In the genomic region with DNA sequence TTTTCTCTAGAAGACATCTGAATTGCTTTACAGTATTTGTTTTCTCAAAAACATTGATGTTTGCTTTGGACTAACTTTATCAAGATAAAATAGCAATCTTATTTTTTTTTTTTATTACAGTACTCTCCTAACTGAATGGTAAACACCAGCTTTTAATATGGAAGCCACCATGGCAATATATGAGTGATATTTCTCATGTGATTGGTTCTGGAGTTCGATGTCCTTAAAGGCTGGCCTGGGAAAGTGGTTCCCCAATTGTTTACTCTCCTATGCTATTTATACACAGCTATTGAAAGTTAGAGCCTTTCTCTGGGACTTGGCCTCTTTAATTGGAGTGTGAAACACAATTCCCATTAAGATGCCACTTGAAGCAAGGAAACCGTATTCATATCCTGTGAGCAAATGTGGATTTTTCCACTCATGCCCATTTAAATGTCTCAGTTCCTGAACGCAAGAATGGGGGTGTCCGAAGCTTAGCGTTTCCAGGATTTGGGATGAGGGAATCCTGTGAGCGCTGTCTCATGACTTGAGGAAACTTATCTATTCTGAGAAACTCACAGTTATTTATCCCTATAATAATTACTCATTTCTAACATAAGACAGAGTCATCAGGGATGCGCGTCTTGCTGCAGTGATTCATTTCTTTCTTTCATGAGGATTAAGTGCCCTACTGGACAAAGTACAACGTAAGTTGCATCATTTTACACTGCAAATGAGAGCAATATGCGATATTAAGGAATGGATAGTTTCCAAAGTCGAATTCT, we compare ENCODE assay signal across 15 cellular contexts.
DNase-seq lines count a peak whose midpoint lies in the region; ATAC-seq, FAIRE-seq and TF ChIP-seq lines count a peak whose summit lies in the region.
"Had no signal": no experiment of that assay in that cellular context is flagged by ENCODE, and none has a peak within 500 bp of the region (broad histone marks: within the 10 kb centered on the region; RNA-seq: fewer than 3 reads in every experiment).

No MANE protein-coding gene starts in this region.

- peak overlapping the region in 4 of 5 donors; percentile 19 to 52 (median 48) for H3K27ac ChIP-seq in stomach
- H3K27ac ChIP-seq: HL-60, left lung, sigmoid colon had no signal

- H3K4me1 ChIP-seq in stomach: no peaks in the 10 kb centered on the region
- H3K4me1 ChIP-seq: left lung, sigmoid colon had no signal

- no peak for TF ChIP-seq EP300 in stomach (IDR thresholded peaks at IDR 0.05)

- TF ChIP-seq POLR2A in stomach (IDR thresholded peaks at IDR 0.05): no peak
- no peak for TF ChIP-seq POLR2A in GM12891 (IDR thresholded peaks at IDR 0.05; ENCODE audit: low read depth, low read length)

- H3K9me3 ChIP-seq in stomach: no peaks in the 10 kb centered on the region
- H3K9me3 ChIP-seq: left lung, sigmoid colon had no signal

- no peak overlapping the region for H3K4me3 ChIP-seq in GM12865 (ENCODE audit: low read depth, low read length)
- H3K4me3 ChIP-seq in stomach: no peak overlapping the region
- H3K4me3 ChIP-seq: left lung, sigmoid colon had no signal

- intact Hi-C loops in stomach (cut with DNase I; ENCODE audit: low total_unique reads): no loop called here

- H3K27me3 ChIP-seq in stomach: no peaks in the 10 kb centered on the region
- H3K27me3 ChIP-seq: left lung, sigmoid colon had no signal

- DNase-seq in GM12865 (ENCODE audit: low read depth): peak; percentile 34
- peak; percentile 72 for DNase-seq in RPMI7951 (ENCODE audit: low read depth)
- DNase-seq in fibroblast of gingiva (ENCODE audit: low read depth): peak; percentile 87
- DNase-seq in stomach: no peak
- DNase-seq in kidney glomerular epithelial cell (lab: John Stamatoyannopoulos, UW): no peak
- DNase-seq in left lobe of liver (ENCODE audit: low spot score): no peak
- no peak for DNase-seq in GM12891 (ENCODE audit: insufficient read length, low spot score)
- DNase-seq: activated naive CD4-positive, alpha-beta T cell treated with anti-CD3 and anti-CD28 coated beads, Interleukin-2, amount 10 ng/mL, durations not matched to agents 7 days and 5 days; head of caudate nucleus; left lung; NCI-H345; sigmoid colon had no signal

- WGBS in stomach, 5 donors: 58 to 71% (median 66%) methylated on average over 11 of the region's 11 CpGs

- ATAC-seq in left lobe of liver: no peak
- ATAC-seq: left lung, Panc1 had no signal

- no peak for FAIRE-seq in GM12891 (lab: Jason Lieb, UNC)
- FAIRE-seq: colon had no signal

- TF ChIP-seq CTCF in GM12865 (IDR thresholded peaks at IDR 0.05; ENCODE audit: insufficient read depth, low read depth, low read length, missing control alignments): no peak
- no peak for TF ChIP-seq CTCF in stomach (IDR thresholded peaks at IDR 0.05)

- no peaks in the 10 kb centered on the region for H3K36me3 ChIP-seq in stomach
- H3K36me3 ChIP-seq: left lung, sigmoid colon had no signal

TF ChIP-seq in GM12891, 5 proteins besides CTCF, POLR2A, EP300 and RAD21:
- TF ChIP-seq TAF1 (IDR thresholded peaks at IDR 0.05; ENCODE audit: low read depth, low read length): no peak
- no peak for TF ChIP-seq PAX5 (IDR thresholded peaks at IDR 0.05; ENCODE audit: insufficient read depth, low read length, severe bottlenecking)
- no peak for TF ChIP-seq POU2F2 (IDR thresholded peaks at IDR 0.05; ENCODE audit: low read depth, low read length)
- no peak for TF ChIP-seq POLR2AphosphoS5 (IDR thresholded peaks at IDR 0.05; ENCODE audit: low read depth, low read length)
- TF ChIP-seq SPI1 (IDR thresholded peaks at IDR 0.05; ENCODE audit: low read depth, low read length): no peak

Comparison
In these comparisons a context has a peak if more than half of its experiments do, and no peak if none do; other contexts are left out.
1. DNase-seq: peak in GM12865 (single experiment), RPMI7951 (single experiment) and fibroblast of gingiva (single experiment); none in stomach (single experiment), kidney glomerular epithelial cell (single experiment), left lobe of liver (single experiment) and GM12891 (single experiment).